Comparison of ENCODE assay signal across 11 cellular contexts in the genomic region with DNA sequence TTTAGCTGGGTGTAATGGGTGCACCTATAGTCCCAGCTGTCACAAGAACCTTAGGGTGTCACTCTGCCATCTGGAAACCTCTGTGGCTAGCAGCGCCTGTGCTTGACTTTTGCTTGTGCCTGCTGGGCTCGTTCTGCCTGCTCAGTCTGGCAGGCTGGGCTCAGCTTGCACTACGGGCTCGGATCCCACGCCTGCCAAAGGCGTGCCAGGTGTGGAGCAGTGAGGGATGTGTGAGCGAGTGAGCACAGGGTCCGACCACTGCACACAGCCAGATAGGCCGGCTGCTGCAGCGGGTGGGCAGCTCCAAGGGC. TPM values are rescaled to one million over a fixed set of nuclear protein-coding genes. Genes with fewer than 3 reads are reported as not detected.
DNase-seq lines count a peak whose midpoint lies in the region; TF ChIP-seq lines count a peak whose summit lies in the region.
"Had no signal": no experiment of that assay in that cellular context is flagged by ENCODE, and none has a peak within 500 bp of the region (broad histone marks: within the 10 kb centered on the region; RNA-seq: fewer than 3 reads in every experiment).

No MANE protein-coding gene starts in this region.

- peaks cover 13% of the 10 kb centered on the region for H3K4me1 ChIP-seq in HUES6 (ENCODE audit: control insufficient read depth, insufficient read depth, low read length)
- no peaks in the 10 kb centered on the region for H3K4me1 ChIP-seq in colonic mucosa
- H3K4me1 ChIP-seq in adrenal gland (replicated peaks in 1 of 2), result peaks cover 7 to 11% of the 10 kb centered on the region in 2 donors

- peaks cover 4% of the 10 kb centered on the region for H3K27me3 Mint-ChIP-seq in nephron progenitor cell (ENCODE audit: low read depth, poor library complexity)

- H3K27ac ChIP-seq in HUES6 (ENCODE audit: low read depth, low read length), result peak overlapping the region; percentile 16; the same call in 1 of the 2 replicates
- peak overlapping the region; percentile 59 for H3K27ac ChIP-seq in colonic mucosa
- peak overlapping the region in 1 of 5 donors; percentile 87 for H3K27ac ChIP-seq in adrenal gland
- H3K27ac ChIP-seq: BLaER1 had no signal

- H3K36me3 Mint-ChIP-seq in nephron progenitor cell (ENCODE audit: low read depth), result peaks cover 6% of the 10 kb centered on the region

- no peaks in the 10 kb centered on the region for H3K9me3 Mint-ChIP-seq in nephron progenitor cell

- TF ChIP-seq POLR2A in adrenal gland (IDR thresholded peaks at IDR 0.05), result no peak

- TF ChIP-seq CTCF in AG09309 (IDR thresholded peaks at IDR 0.05; ENCODE audit: control insufficient read depth, insufficient read depth, low read depth, low read length, missing control alignments) (no peak), colonic mucosa (IDR thresholded peaks at IDR 0.05) (no peak), nephron progenitor cell (IDR thresholded peaks at IDR 0.05) (no peak), adrenal gland (IDR thresholded peaks at IDR 0.05) (no peak)

- H3K27ac Mint-ChIP-seq in nephron progenitor cell, result peak overlapping the region; percentile 99

- H3K9ac ChIP-seq in HUES6 (ENCODE audit: low read length) (peak overlapping the region; percentile 45), colonic mucosa (ENCODE audit: low read depth in 2 of 2, low read length in 2 of 2) (peak overlapping the region in 1 of 2 donors; percentile 56)
- H3K9ac ChIP-seq: BLaER1 had no signal

- H3K4me3 ChIP-seq in AG09309 (ENCODE audit: control insufficient read depth, low read depth, low read length) (peak overlapping the region; percentile 45), HUES6 (ENCODE audit: low read depth, low read length) (peak overlapping the region; percentile 69), colonic mucosa (peak overlapping the region; percentile 9), adrenal gland (peak overlapping the region in 1 of 4 donors; percentile 23)
- H3K4me3 ChIP-seq: BLaER1 had no signal

- H3K4me1 Mint-ChIP-seq in nephron progenitor cell, result peaks cover 53% of the 10 kb centered on the region

- DNase-seq in AG09309 (ENCODE audit: low read depth) (no peak), colonic mucosa (no peak), nephron progenitor cell (no peak), NCI-H2029 treated with DMSO at 0.1 percent for 48 hours (lab: John Stamatoyannopoulos, UW) (no peak), cerebellar cortex (ENCODE audit: low spot score) (no peak), adrenal gland (no peak), NCI-H748 treated with DMSO at 0.1 percent for 48 hours (lab: John Stamatoyannopoulos, UW) (no peak)
- DNase-seq: central memory CD4-positive, alpha-beta T cell; NCI-H526 had no signal

- H3K36me3 ChIP-seq in HUES6 (ENCODE audit: control insufficient read depth, insufficient read depth, low read length) (no peaks in the 10 kb centered on the region), colonic mucosa (no peaks in the 10 kb centered on the region), adrenal gland (replicated peaks in 1 of 2) (no peaks in the 10 kb centered on the region)
- H3K36me3 ChIP-seq: BLaER1 had no signal

- H3K27me3 ChIP-seq in HUES6 (ENCODE audit: control insufficient read depth, insufficient read depth, low read length) (no peaks in the 10 kb centered on the region), colonic mucosa (no peaks in the 10 kb centered on the region), adrenal gland (no peaks in the 10 kb centered on the region)
- H3K27me3 ChIP-seq: BLaER1 had no signal

- H3K9me3 ChIP-seq in HUES6 (ENCODE audit: control insufficient read depth, insufficient read depth, low read depth, low read length) (no peaks in the 10 kb centered on the region), colonic mucosa (no peaks in the 10 kb centered on the region), adrenal gland (replicated peaks in 1 of 3) (no peaks in the 10 kb centered on the region)

- WGBS in adrenal gland, 4 donors, result 86 to 93% (median 89%) methylated on average over 8 to 10 of the region's 10 CpGs

- intact Hi-C loops in colonic mucosa (cut with DNase I) (no loop called here), adrenal gland (cut with DNase I) (no loop called here)

- peak overlapping the region; percentile 91 for H3K4me3 Mint-ChIP-seq in nephron progenitor cell

RNA-seq across cellular contexts. Expression of gene LSM10, which starts 2.8 kb away (rescaled TPM):
- total RNA-seq in colonic mucosa (10 to 100 TPM; 22.4 to 30.3 TPM), adrenal gland (10 to 100 TPM; 13.2 to 42.1 (median 34.9) TPM)
- polyA plus RNA-seq in adrenal gland, result 10 to 100 TPM; 33.5 to 48.7 (median 39.9) TPM

RNA-seq across cellular contexts. Expression of gene STK40, which starts 14.7 kb away (rescaled TPM):
- total RNA-seq in colonic mucosa (10 to 100 TPM; 56.6 to 69.7 TPM), adrenal gland (10 to 100 TPM; 23.7 to 31.2 (median 26.8) TPM)
- 10 to 100 TPM in 2 of 3 donors, 1 to 10 TPM in 1; 9.8 to 20.4 (median 11.1) TPM for polyA plus RNA-seq in adrenal gland

RNA-seq across cellular contexts. Expression of gene OSCP1, which starts 49.8 kb away (rescaled TPM):
- total RNA-seq in colonic mucosa (1 to 10 TPM; 2.8 to 3.7 TPM), adrenal gland (10 to 100 TPM in 5 of 8 donors, 1 to 10 TPM in 3; 5.5 to 17.5 (median 10.7) TPM)
- 10 to 100 TPM; 11.1 to 20.5 (median 14.1) TPM for polyA plus RNA-seq in adrenal gland
